In genomic region chr2:26495705-26496271, GRCh38 we compare ENCODE assay signal across 2 cellular contexts.
A peak's percentile ranks its signal among the peaks of the same experiment; 100 is the strongest.
TF ChIP-seq lines count a peak whose summit lies in the region.

No MANE protein-coding gene starts in this region.

TF ChIP-seq in Ishikawa, 13 proteins besides CTCF, POLR2A, EP300 and RAD21 (continued from another document):
- TF ChIP-seq USF1 (IDR thresholded peaks at IDR 0.05) = 0 out of 2 replicates have a peak, but pooled peaks have one; percentile 2
- 0 out of 2 replicates have a peak, but pooled peaks have one; percentile 6 for TF ChIP-seq REST (IDR thresholded peaks at IDR 0.05; ENCODE audit: low read depth)
- no peak for TF ChIP-seq ZBTB7A (IDR thresholded peaks at IDR 0.05; ENCODE audit: low read depth)
- TF ChIP-seq CREB1 (IDR thresholded peaks at IDR 0.05; ENCODE audit: low read depth) = no peak
- peak; percentile 43 for TF ChIP-seq MAX (IDR thresholded peaks at IDR 0.05)
- TF ChIP-seq TEAD4 (IDR thresholded peaks at IDR 0.05) = peak; percentile 93
- peak; percentile 93 for TF ChIP-seq TCF12 (IDR thresholded peaks at IDR 0.05; ENCODE audit: low read depth)
- no peak for TF ChIP-seq TAF1 (IDR thresholded peaks at IDR 0.05; ENCODE audit: low read depth)
- TF ChIP-seq FOXM1 (IDR thresholded peaks at IDR 0.05; ENCODE audit: borderline replicate concordance, low read depth) = peak; percentile 75
- TF ChIP-seq NFIC (IDR thresholded peaks at IDR 0.05) = peak; percentile 43
- TF ChIP-seq YY1 (IDR thresholded peaks at IDR 0.05; ENCODE audit: low read depth) = no peak

TF ChIP-seq in HepG2, 621 proteins besides CTCF, POLR2A, EP300 and RAD21:
- TF ChIP-seq FOXA1 (IDR thresholded peaks at IDR 0.05) (no peak), FOXA1 (CRISPR knock-in tag; IDR thresholded peaks at IDR 0.05) (no peak), ZNF644 (CRISPR knock-in tag; IDR thresholded peaks at IDR 0.05; ENCODE audit: low read depth) (no peak), ZNF749 (CRISPR knock-in tag; IDR thresholded peaks at IDR 0.05; ENCODE audit: borderline replicate concordance) (no peak), YEATS4 (CRISPR knock-in tag; IDR thresholded peaks at IDR 0.05; ENCODE audit: borderline replicate concordance) (no peak), ZNF607 (CRISPR knock-in tag; IDR thresholded peaks at IDR 0.05; ENCODE audit: borderline replicate concordance) (no peak), SNAPC4 (CRISPR knock-in tag; IDR thresholded peaks at IDR 0.05) (no peak), BCL6 (CRISPR knock-in tag; IDR thresholded peaks at IDR 0.05) (no peak), TAF1 (CRISPR knock-in tag; IDR thresholded peaks at IDR 0.05) (no peak), ZNF503 (CRISPR knock-in tag; IDR thresholded peaks at IDR 0.05) (no peak), ZNF496 (CRISPR knock-in tag; IDR thresholded peaks at IDR 0.05; ENCODE audit: insufficient replicate concordance) (no peak), ZNF660 (CRISPR knock-in tag; IDR thresholded peaks at IDR 0.05; ENCODE audit: borderline replicate concordance, low read depth) (no peak), YY1 (IDR thresholded peaks at IDR 0.05; ENCODE audit: insufficient read depth, insufficient replicate concordance, low read depth, low read length) (no peak), ZNF350 (CRISPR knock-in tag; IDR thresholded peaks at IDR 0.05; ENCODE audit: borderline replicate concordance, low read depth) (no peak), THAP11 (CRISPR knock-in tag; IDR thresholded peaks at IDR 0.05) (no peak), ZNF646 (CRISPR knock-in tag; IDR thresholded peaks at IDR 0.05) (no peak), ZNF678 (CRISPR knock-in tag; IDR thresholded peaks at IDR 0.05) (no peak), SP140L (CRISPR knock-in tag; IDR thresholded peaks at IDR 0.05; ENCODE audit: borderline replicate concordance) (no peak), RAD51 (IDR thresholded peaks at IDR 0.05; ENCODE audit: borderline replicate concordance) (no peak)
TF ChIP-seq in HepG2: peak in this region for 0.
